Comparison of ENCODE assay signal across 12 cellular contexts in the genomic region with DNA sequence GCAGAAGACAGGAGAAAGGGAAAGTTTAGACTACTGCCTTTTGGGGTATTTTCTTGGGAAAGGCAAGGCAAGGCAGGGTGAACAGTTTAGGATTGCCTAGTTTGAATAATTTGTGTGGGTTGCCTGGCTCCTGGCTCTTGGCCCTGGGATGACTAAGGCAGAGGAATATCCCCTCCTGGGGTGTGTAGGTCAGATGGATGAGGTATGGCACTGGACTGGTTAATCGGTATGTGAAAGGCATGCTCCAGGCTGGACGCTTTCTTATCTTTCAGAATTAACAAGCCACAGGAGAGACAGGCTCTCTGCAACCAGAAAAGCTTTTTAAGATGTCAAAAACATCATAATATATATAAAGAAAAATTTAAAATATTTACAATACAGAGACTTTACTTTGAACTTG. TPM values are rescaled to one million over a fixed set of nuclear protein-coding genes. Genes with fewer than 3 reads are reported as not detected.
DNase-seq lines count a peak whose midpoint lies in the region; ATAC-seq and TF ChIP-seq lines count a peak whose summit lies in the region.
"Had no signal": no experiment of that assay in that cellular context is flagged by ENCODE, and none has a peak within 500 bp of the region (broad histone marks: within the 10 kb centered on the region; RNA-seq: fewer than 3 reads in every experiment).

No MANE protein-coding gene starts in this region.

- H3K4me2 ChIP-seq in osteoblast (ENCODE audit: insufficient read depth, low read length): peak overlapping the region; percentile 62

- DNase-seq in DMS79 (lab: John Stamatoyannopoulos, UW) (peak; percentile 6), DMS79 treated with DMSO at 0.1 percent for 48 hours (lab: John Stamatoyannopoulos, UW) (no peak), NCI-H226 (peak; percentile 89), cardiac fibroblast (ENCODE audit: low read depth in 2 of 2) (peak; percentile 11 to 49), osteoblast (ENCODE audit: insufficient read length, low spot score, missing footprints) (peak; percentile 48), NCI-H2196 (lab: John Stamatoyannopoulos, UW; ENCODE audit: unreplicated experiment) (no peak), aorta (no peak)
- DNase-seq in stimulated activated CD4-positive, alpha-beta T cell treated with anti-CD3 and anti-CD28 coated beads, Interleukin-4, amount 100 ng/mL, for 24 hours: no peak
- DNase-seq: cortex of kidney, natural killer cell had no signal

- TF ChIP-seq CTCF in cardiac fibroblast (IDR thresholded peaks at IDR 0.05; ENCODE audit: low read depth, low read length): no peak
- TF ChIP-seq CTCF in osteoblast (IDR thresholded peaks at IDR 0.05; ENCODE audit: extremely low read depth, low read depth, low read length): no peak

- H3K4me1 ChIP-seq in osteoblast (ENCODE audit: insufficient read depth, low read length) (peaks cover 14% of the 10 kb centered on the region), aorta (ENCODE audit: control insufficient read depth in 1 of 2, insufficient read depth in 2 of 2, low read length in 2 of 2) (no peaks in the 10 kb centered on the region)

- no peaks in the 10 kb centered on the region for H3K79me2 ChIP-seq in osteoblast (ENCODE audit: insufficient read depth, low read length)

- peak overlapping the region; percentile 78 for H3K27ac ChIP-seq in osteoblast (ENCODE audit: low read depth, low read length)
- H3K27ac ChIP-seq in aorta (ENCODE audit: low read depth in 1 of 2, low read length in 2 of 2): no peak overlapping the region
- H3K27ac ChIP-seq: 22Rv1, suprapubic skin had no signal

- WGBS in aorta, 2 donors: 11 to 20% methylated on average over 2 of the region's 2 CpGs

- intact Hi-C loops in aorta (cut with DNase I): no loop called here

- H3K9me3 ChIP-seq in osteoblast (ENCODE audit: low read depth, low read length): no peaks in the 10 kb centered on the region
- H3K9me3 ChIP-seq in aorta (ENCODE audit: control insufficient read depth, low read length): no peaks in the 10 kb centered on the region
- H3K9me3 ChIP-seq: suprapubic skin had no signal

- no peak for ATAC-seq in aorta (ENCODE audit: low FRiP score)
- ATAC-seq: natural killer cell had no signal

- H3K4me3 ChIP-seq in cardiac fibroblast (replicated peaks in 1 of 2; ENCODE audit: low read depth in 2 of 2, low read length in 2 of 2) (no peak overlapping the region), osteoblast (ENCODE audit: insufficient read depth, low read length) (peak overlapping the region; percentile 25), aorta (ENCODE audit: low read length in 2 of 2) (no peak overlapping the region)
- H3K4me3 ChIP-seq: suprapubic skin had no signal

- H2AFZ ChIP-seq in osteoblast (ENCODE audit: low read length): no peak overlapping the region

- no peaks in the 10 kb centered on the region for H4K20me1 ChIP-seq in osteoblast (ENCODE audit: insufficient read depth, low read length)

- H3K27me3 ChIP-seq in osteoblast (ENCODE audit: insufficient read depth, low read length) (peaks cover 4% of the 10 kb centered on the region), aorta (ENCODE audit: control insufficient read depth in 1 of 2, insufficient read depth in 2 of 2, low read length in 1 of 2) (no peaks in the 10 kb centered on the region)
- H3K27me3 ChIP-seq: suprapubic skin had no signal

- H3K36me3 ChIP-seq in osteoblast (ENCODE audit: insufficient read depth, low read length) (no peaks in the 10 kb centered on the region), aorta (ENCODE audit: control insufficient read depth in 1 of 2, insufficient read depth in 2 of 2, low read length in 1 of 2) (no peaks in the 10 kb centered on the region)
- H3K36me3 ChIP-seq: suprapubic skin had no signal

RNA-seq across cellular contexts. Expression of a gene that starts 58.6 kb away (rescaled TPM):
- total RNA-seq in osteoblast (102 and 106 TPM in 2 replicates), aorta (10 to 100 TPM; 13.6 to 16.8 TPM)
- 1 to 10 TPM; 2.3 to 7.5 TPM for polyA plus RNA-seq in aorta

Comparison
In these comparisons a context has a peak if more than half of its experiments do, and no peak if none do; other contexts are left out.
1. DNase-seq: peak in DMS79 (single experiment), NCI-H226 (single experiment), cardiac fibroblast (2 of 2) and osteoblast (single experiment); none in DMS79 treated with DMSO at 0.1 percent for 48 hours (single experiment), stimulated activated CD4-positive, alpha-beta T cell treated with anti-CD3 and anti-CD28 coated beads, Interleukin-4, amount 100 ng/mL, for 24 hours (single experiment), NCI-H2196 (single experiment) and aorta (0 of 2).